ENCODE assay signal across 15 cellular contexts in the genomic region with DNA sequence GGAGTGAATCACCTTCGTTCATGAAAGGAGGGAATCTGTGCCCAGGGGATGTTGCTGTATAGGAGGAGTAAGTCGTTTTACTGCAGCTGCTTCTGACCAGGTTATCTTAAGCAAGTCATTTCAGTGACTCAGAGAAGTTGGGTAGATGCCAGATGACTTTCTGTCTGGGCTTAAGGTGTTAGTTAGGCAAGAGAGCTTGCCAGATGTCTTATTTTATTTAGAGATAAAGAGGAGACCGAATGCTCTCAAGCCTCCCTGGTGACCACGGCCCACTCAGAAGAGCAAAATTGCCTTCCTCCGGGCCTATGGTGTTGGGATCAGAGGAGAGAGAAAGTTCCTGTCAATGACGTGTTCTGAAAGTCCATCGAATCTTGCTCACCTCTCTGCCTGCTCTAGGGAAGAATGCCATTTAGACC. TPM values are rescaled to one million over a fixed set of nuclear protein-coding genes. Genes with fewer than 3 reads are reported as not detected.
DNase-seq lines count a peak whose midpoint lies in the region; TF ChIP-seq lines count a peak whose summit lies in the region.
"Had no signal": no experiment of that assay in that cellular context is flagged by ENCODE, and none has a peak within 500 bp of the region (broad histone marks: within the 10 kb centered on the region; RNA-seq: fewer than 3 reads in every experiment).

No MANE protein-coding gene starts in this region.

- no peak overlapping the region for H4K8ac ChIP-seq in trophoblast cell (ENCODE audit: low read depth, low read length)

- WGBS in GM23248 (ENCODE audit: low coverage in 1 of 2, low lambda C conversion rate in 2 of 2, missing lambda C conversion rate in 2 of 2), 2 experiments = 13 to 16% methylated on average over 7 of the region's 7 CpGs
- WGBS in trophoblast cell (ENCODE audit: extremely low coverage, insufficient coverage, insufficient read length) = no CpG with 5 or more reads among the region's 7 CpGs

- H3K9me3 ChIP-seq in GM23248 (ENCODE audit: low read depth) (no peaks in the 10 kb centered on the region), trophoblast cell (ENCODE audit: insufficient read depth, low read depth, low read length) (no peaks in the 10 kb centered on the region)

- H3F3A ChIP-seq in GM23248 (ENCODE audit: insufficient read depth) = peaks cover 22% of the 10 kb centered on the region; the same call in 1 of the 2 replicates

- H3K4me3 ChIP-seq in GM23248 = no peak overlapping the region
- no peak overlapping the region for H3K4me3 ChIP-seq in choroid plexus epithelial cell (ENCODE audit: low read depth, low read length)
- H3K4me3 ChIP-seq in trophoblast cell (ENCODE audit: low read depth, low read length) = no peak overlapping the region

- H3K23ac ChIP-seq in trophoblast cell (ENCODE audit: low read length) = no peak overlapping the region

- in situ Hi-C loops in GM23248 (cut with MboI) = no loop called here

- no peak overlapping the region for H2AK5ac ChIP-seq in trophoblast cell (ENCODE audit: low read length)

- no peaks in the 10 kb centered on the region for H3K36me3 ChIP-seq in GM23248 (ENCODE audit: low read depth)
- no peaks in the 10 kb centered on the region for H3K36me3 ChIP-seq in trophoblast cell (ENCODE audit: control insufficient read depth in 1 of 2, insufficient read depth in 2 of 2, low read length in 2 of 2)

- H3K79me2 ChIP-seq in GM23248 (ENCODE audit: insufficient read depth) = no peaks in the 10 kb centered on the region
- no peaks in the 10 kb centered on the region for H3K79me2 ChIP-seq in trophoblast cell (ENCODE audit: control insufficient read depth, insufficient read depth, low read length, poor library complexity)

- no peak overlapping the region for H2BK5ac ChIP-seq in trophoblast cell (ENCODE audit: low read depth, low read length, poor library complexity)

- no peak overlapping the region for H2BK12ac ChIP-seq in trophoblast cell (ENCODE audit: low read length)

- peaks cover 15% of the 10 kb centered on the region for H3K4me1 ChIP-seq in GM23248 (ENCODE audit: insufficient read depth)
- no peaks in the 10 kb centered on the region for H3K4me1 ChIP-seq in trophoblast cell (ENCODE audit: control insufficient read depth in 1 of 2, insufficient read depth in 2 of 2, low read length in 2 of 2)

- no peak for TF ChIP-seq CTCF in choroid plexus epithelial cell (conservative IDR thresholded peaks at IDR 0.05; ENCODE audit: low read depth, low read length)

- peak; percentile 80 for DNase-seq in GM23248
- peak; percentile 13 for DNase-seq in NCI-H69 (lab: John Stamatoyannopoulos, UW)
- DNase-seq in choroid plexus epithelial cell (ENCODE audit: low read depth) = peak; percentile 95
- peak; percentile 94 to 96 for DNase-seq in trophoblast cell
- no peak for DNase-seq in activated naive CD4-positive, alpha-beta T cell treated with anti-CD3 and anti-CD28 coated beads, Interleukin-2, amount 50 U/mL, for 16 hours
- DNase-seq in SHP77 treated with DMSO at 0.1 percent for 48 hours (lab: John Stamatoyannopoulos, UW) = no peak
- no peak for DNase-seq in germinal center (ENCODE audit: low spot score)
- DNase-seq in NCI-H128 (lab: John Stamatoyannopoulos, UW; ENCODE audit: unreplicated experiment) = no peak
- DNase-seq: activated CD4-positive, alpha-beta T cell treated with anti-CD3 and anti-CD28 coated beads for 48 hours; DND-41; endodermal cell; GOT3; left ventricle myocardium superior; NCI-H1694; SIG-M5 had no signal

- H3K27ac ChIP-seq in GM23248 (peak overlapping the region; percentile 36), trophoblast cell (ENCODE audit: low read depth, low read length) (no peak overlapping the region)

- no peaks in the 10 kb centered on the region for H3K79me1 ChIP-seq in trophoblast cell (ENCODE audit: low read length)

- no peak overlapping the region for H2BK120ac ChIP-seq in trophoblast cell (ENCODE audit: insufficient read depth, low read length, poor library complexity)

- H4K12ac ChIP-seq in trophoblast cell (ENCODE audit: low read depth, low read length) = no peak overlapping the region

- H3K9ac ChIP-seq in GM23248 (no peak overlapping the region), trophoblast cell (ENCODE audit: low read length) (no peak overlapping the region)

- H3K4me2 ChIP-seq in GM23248 (ENCODE audit: unreplicated experiment) = peak overlapping the region; percentile 34
- H3K4me2 ChIP-seq in trophoblast cell (ENCODE audit: low read length) = no peak overlapping the region

- no peak overlapping the region for H2AFZ ChIP-seq in GM23248
- no peak overlapping the region for H2AFZ ChIP-seq in trophoblast cell (ENCODE audit: insufficient read depth, low read length, poor library complexity)

- H3K18ac ChIP-seq in trophoblast cell (ENCODE audit: low read length) = no peak overlapping the region

- no peaks in the 10 kb centered on the region for H4K20me1 ChIP-seq in GM23248 (ENCODE audit: insufficient read depth)

- no peaks in the 10 kb centered on the region for H3K27me3 ChIP-seq in GM23248 (replicated peaks; ENCODE audit: insufficient read depth)
- no peaks in the 10 kb centered on the region for H3K27me3 ChIP-seq in trophoblast cell (ENCODE audit: insufficient read depth, low read length)

- no peak overlapping the region for H3K14ac ChIP-seq in trophoblast cell (ENCODE audit: low read length)

- no peak overlapping the region for H3K4ac ChIP-seq in trophoblast cell (ENCODE audit: low read depth, low read length)

- no peaks in the 10 kb centered on the region for H3K9me2 ChIP-seq in GM23248 (ENCODE audit: insufficient read depth)

- H4K91ac ChIP-seq in trophoblast cell (ENCODE audit: low read depth, low read length) = no peak overlapping the region

RNA-seq across cellular contexts. Expression of gene ZNF827, which starts 16.3 kb away (rescaled TPM):
- total RNA-seq in GM23248 (2014; rRNA removed; shearing (Covaris generic)) = 10.1 and 16.8 TPM in 2 replicates
- 4.6 and 5.0 TPM in 2 replicates for polyA plus RNA-seq in GM23248 (2016; fragmentation: Nextera tagmentation; extraction: Ambion mirVana)
- 9.7 and 10.8 TPM in 2 replicates for polyA plus RNA-seq in trophoblast cell (2013)

Comparison
In these comparisons a context has a peak if more than half of its experiments do, and no peak if none do; other contexts are left out.
1. DNase-seq: peak in GM23248 (single experiment), NCI-H69 (single experiment), choroid plexus epithelial cell (single experiment) and trophoblast cell (2 of 2); none in activated naive CD4-positive, alpha-beta T cell treated with anti-CD3 and anti-CD28 coated beads, Interleukin-2, amount 50 U/mL, for 16 hours (single experiment), SHP77 treated with DMSO at 0.1 percent for 48 hours (single experiment), germinal center (single experiment) and NCI-H128 (single experiment).